In the genomic region with DNA sequence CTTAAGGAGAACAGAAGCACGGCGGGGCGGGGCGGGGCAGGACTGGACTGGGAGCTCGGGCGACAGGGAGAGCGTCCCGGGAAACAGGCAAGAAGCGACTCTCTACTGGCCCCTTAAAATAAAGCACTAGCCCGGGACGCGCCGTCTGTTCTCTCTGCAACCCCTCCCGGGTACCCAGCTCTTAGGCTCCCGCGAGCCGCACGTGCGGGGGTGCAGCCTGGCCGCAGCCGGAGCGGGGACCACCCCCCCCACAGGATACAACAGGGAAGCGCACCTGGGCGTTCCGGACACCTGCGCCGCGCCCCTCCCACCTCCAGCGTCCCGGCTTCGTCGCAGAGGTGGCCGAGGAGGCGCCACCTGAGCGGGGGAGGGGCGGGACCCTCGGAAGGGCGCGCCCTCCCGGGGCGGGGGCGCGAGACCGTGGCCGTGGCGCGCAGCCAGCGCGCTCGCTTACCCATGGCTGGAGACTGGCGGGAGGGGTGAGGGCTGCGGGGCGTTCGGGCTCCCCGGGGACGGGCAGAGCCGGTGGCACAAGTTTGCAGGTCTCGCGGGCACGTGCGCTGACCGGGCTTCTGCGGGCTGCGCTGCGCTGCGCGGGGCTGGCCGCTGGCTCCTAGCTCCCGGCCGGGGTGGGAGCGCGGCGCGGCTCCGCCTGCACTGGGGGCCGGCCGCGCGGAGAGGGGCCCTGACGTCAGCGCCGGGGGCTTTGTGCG, we compare ENCODE assay signal across 1 cellular context.
TF ChIP-seq lines count a peak whose summit lies in the region.

No MANE protein-coding gene starts in this region.

TF ChIP-seq in HEK293, 187 proteins besides CTCF, POLR2A, EP300 and RAD21 (continued from another document and continues in another):
- TF ChIP-seq ZNF133 (tag by site-specific recombination; IDR thresholded peaks at IDR 0.05) (no peak), ZNF202 (tag by site-specific recombination; IDR thresholded peaks at IDR 0.05; ENCODE audit: borderline replicate concordance) (no peak), ZEB2 (tag by site-specific recombination; IDR thresholded peaks at IDR 0.05) (no peak), SETDB1 (IDR thresholded peaks at IDR 0.05; ENCODE audit: insufficient read length, low read length) (no peak), PATZ1 (tag by site-specific recombination; IDR thresholded peaks at IDR 0.05) (peak; percentile 16), ZBTB48 (tag by site-specific recombination; IDR thresholded peaks at IDR 0.05) (0 out of 2 replicates have a peak, but pooled peaks have one; percentile 6), ZNF19 (tag by site-specific recombination; IDR thresholded peaks at IDR 0.05; ENCODE audit: low read depth) (no peak), ZNF26 (tag by site-specific recombination; IDR thresholded peaks at IDR 0.05) (no peak), INSM2 (tag by site-specific recombination; IDR thresholded peaks at IDR 0.05) (no peak), AEBP2 (tag by site-specific recombination; IDR thresholded peaks at IDR 0.05; ENCODE audit: borderline replicate concordance) (no peak), ZIC2 (tag by site-specific recombination; IDR thresholded peaks at IDR 0.05) (peak; percentile 22; the same call in 1 of the 2 replicates), ZNF785 (tag by site-specific recombination; IDR thresholded peaks at IDR 0.05) (no peak), ZBTB11 (tag by site-specific recombination; conservative IDR thresholded peaks at IDR 0.05; ENCODE audit: low read depth) (no peak), ZNF239 (tag by site-specific recombination; IDR thresholded peaks at IDR 0.05) (no peak), ZNF280D (tag by site-specific recombination; IDR thresholded peaks at IDR 0.05) (no peak), ZNF266 (tag by site-specific recombination; IDR thresholded peaks at IDR 0.05; ENCODE audit: low read depth) (no peak), ZBTB17 (tag by site-specific recombination; IDR thresholded peaks at IDR 0.05) (no peak), ZNF610 (tag by site-specific recombination; IDR thresholded peaks at IDR 0.05; ENCODE audit: borderline replicate concordance) (no peak), ZNF549 (tag by site-specific recombination; IDR thresholded peaks at IDR 0.05) (no peak), ZNF23 (tag by site-specific recombination; IDR thresholded peaks at IDR 0.05; ENCODE audit: borderline replicate concordance) (no peak), ZNF112 (tag by site-specific recombination; IDR thresholded peaks at IDR 0.05) (no peak), ZNF514 (tag by site-specific recombination; IDR thresholded peaks at IDR 0.05) (no peak), ZNF121 (tag by site-specific recombination; IDR thresholded peaks at IDR 0.05) (0 out of 2 replicates have a peak, but pooled peaks have one; percentile 1), ZNF621 (tag by site-specific recombination; IDR thresholded peaks at IDR 0.05) (no peak), ZFP69B (tag by site-specific recombination; IDR thresholded peaks at IDR 0.05) (no peak)
- TF ChIP-seq, protein P1, sequence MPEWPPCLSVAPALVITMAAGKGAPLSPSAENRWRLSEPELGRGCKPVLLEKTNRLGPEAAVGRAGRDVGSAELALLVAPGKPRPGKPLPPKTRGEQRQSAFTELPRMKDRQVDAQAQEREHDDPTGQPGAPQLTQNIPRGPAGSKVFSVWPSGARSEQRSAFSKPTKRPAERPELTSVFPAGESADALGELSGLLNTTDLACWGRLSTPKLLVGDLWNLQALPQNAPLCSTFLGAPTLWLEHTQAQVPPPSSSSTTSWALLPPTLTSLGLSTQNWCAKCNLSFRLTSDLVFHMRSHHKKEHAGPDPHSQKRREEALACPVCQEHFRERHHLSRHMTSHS (tag by site-specific recombination; IDR thresholded peaks at IDR 0.05), result no peak
- TF ChIP-seq, protein P2, sequence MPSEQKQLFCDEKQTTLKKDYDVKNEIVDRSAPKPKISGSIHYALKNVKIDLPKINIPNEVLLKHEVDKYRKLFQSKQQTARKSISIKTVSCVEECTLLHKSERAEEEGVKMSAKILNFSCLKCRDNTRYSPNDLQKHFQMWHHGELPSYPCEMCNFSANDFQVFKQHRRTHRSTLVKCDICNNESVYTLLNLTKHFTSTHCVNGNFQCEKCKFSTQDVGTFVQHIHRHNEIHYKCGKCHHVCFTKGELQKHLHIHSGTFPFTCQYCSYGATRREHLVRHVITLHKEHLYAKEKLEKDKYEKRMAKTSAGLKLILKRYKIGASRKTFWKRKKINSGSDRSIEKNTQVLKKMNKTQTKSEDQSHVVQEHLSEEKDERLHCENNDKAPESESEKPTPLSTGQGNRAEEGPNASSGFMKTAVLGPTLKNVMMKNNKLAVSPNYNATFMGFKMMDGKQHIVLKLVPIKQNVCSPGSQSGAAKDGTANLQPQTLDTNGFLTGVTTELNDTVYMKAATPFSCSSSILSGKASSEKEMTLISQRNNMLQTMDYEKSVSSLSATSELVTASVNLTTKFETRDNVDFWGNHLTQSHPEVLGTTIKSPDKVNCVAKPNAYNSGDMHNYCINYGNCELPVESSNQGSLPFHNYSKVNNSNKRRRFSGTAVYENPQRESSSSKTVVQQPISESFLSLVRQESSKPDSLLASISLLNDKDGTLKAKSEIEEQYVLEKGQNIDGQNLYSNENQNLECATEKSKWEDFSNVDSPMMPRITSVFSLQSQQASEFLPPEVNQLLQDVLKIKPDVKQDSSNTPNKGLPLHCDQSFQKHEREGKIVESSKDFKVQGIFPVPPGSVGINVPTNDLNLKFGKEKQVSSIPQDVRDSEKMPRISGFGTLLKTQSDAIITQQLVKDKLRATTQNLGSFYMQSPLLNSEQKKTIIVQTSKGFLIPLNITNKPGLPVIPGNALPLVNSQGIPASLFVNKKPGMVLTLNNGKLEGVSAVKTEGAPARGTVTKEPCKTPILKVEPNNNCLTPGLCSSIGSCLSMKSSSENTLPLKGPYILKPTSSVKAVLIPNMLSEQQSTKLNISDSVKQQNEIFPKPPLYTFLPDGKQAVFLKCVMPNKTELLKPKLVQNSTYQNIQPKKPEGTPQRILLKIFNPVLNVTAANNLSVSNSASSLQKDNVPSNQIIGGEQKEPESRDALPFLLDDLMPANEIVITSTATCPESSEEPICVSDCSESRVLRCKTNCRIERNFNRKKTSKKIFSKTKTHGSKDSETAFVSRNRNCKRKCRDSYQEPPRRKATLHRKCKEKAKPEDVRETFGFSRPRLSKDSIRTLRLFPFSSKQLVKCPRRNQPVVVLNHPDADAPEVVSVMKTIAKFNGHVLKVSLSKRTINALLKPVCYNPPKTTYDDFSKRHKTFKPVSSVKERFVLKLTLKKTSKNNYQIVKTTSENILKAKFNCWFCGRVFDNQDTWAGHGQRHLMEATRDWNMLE (tag by site-specific recombination; conservative IDR thresholded peaks at IDR 0.05; ENCODE audit: low read depth), result no peak
